Comparison of ENCODE assay signal across 8 cellular contexts in genomic region chr18:35949903-35950627, GRCh38.
DNase-seq lines count a peak whose midpoint lies in the region; ATAC-seq and TF ChIP-seq lines count a peak whose summit lies in the region.

No MANE protein-coding gene starts in this region.

- ATAC-seq in HG02759 (IDR thresholded peaks at IDR 0.05; ENCODE audit: unreplicated experiment) (peak; percentile 76), lower lobe of right lung (peak; percentile 82 to 89), HG02588 (IDR thresholded peaks at IDR 0.05; ENCODE audit: unreplicated experiment) (no peak)

- WGBS in ectodermal cell, 2 experiments, result 1% methylated on average over 54 of the region's 54 CpGs

- TF ChIP-seq CTCF in lower lobe of right lung (IDR thresholded peaks at IDR 0.05), result peak; percentile 97

- DNase-seq in ELR (ENCODE audit: low read depth) (peak; percentile 75), NCI-H460 (ENCODE audit: extremely low read depth, low read depth) (peak; percentile 32), lower lobe of right lung (peak; percentile 61)
- DNase-seq in activated CD4-positive, alpha-beta T cell treated with anti-CD3 and anti-CD28 coated beads, Interleukin-2, amount 50 U/mL, for 24 hours (ENCODE audit: low read depth in 1 of 2, low spot score in 1 of 2), result peak; percentile 26 to 53
- peak; percentile 19 to 26 for DNase-seq in stimulated activated CD4-positive, alpha-beta T cell treated with anti-CD3 and anti-CD28 coated beads, Interleukin-4, amount 100 ng/mL, for 48 hours (ENCODE audit: low read depth in 2 of 2)

- H3K4me3 ChIP-seq in ectodermal cell (ENCODE audit: insufficient read depth, low read depth, low read length) (peak overlapping the region; percentile 52), lower lobe of right lung (peak overlapping the region; percentile 54)

- no peak overlapping the region for H3K27ac ChIP-seq in ectodermal cell (ENCODE audit: insufficient read depth, low read depth, low read length, poor library complexity, severe bottlenecking)
- H3K27ac ChIP-seq in lower lobe of right lung, result no peak overlapping the region

- H3K4me1 ChIP-seq in ectodermal cell (ENCODE audit: control insufficient read depth, insufficient read depth, low read length), result no peaks in the 10 kb centered on the region
- H3K4me1 ChIP-seq in lower lobe of right lung, result peaks cover 8% of the 10 kb centered on the region

- intact Hi-C loops in lower lobe of right lung (cut with DNase I), result loop anchor here (10.0 kb wide), 1 partner anchor 195 kb away; no protein-coding TSS in a partner anchor

- peaks cover 13% of the 10 kb centered on the region for H3K27me3 ChIP-seq in ectodermal cell (ENCODE audit: control insufficient read depth, insufficient read depth, low read length, poor library complexity, severe bottlenecking)
- H3K27me3 ChIP-seq in lower lobe of right lung (ENCODE audit: low read depth), result peaks cover 4% of the 10 kb centered on the region

- no peaks in the 10 kb centered on the region for H3K36me3 ChIP-seq in ectodermal cell (ENCODE audit: control insufficient read depth, insufficient read depth, low read length)
- H3K36me3 ChIP-seq in lower lobe of right lung, result no peaks in the 10 kb centered on the region

- H3K9me3 ChIP-seq in ectodermal cell (ENCODE audit: control insufficient read depth, low read length), result no peaks in the 10 kb centered on the region
- no peaks in the 10 kb centered on the region for H3K9me3 ChIP-seq in lower lobe of right lung

Comparison
In these comparisons a context has a peak if more than half of its experiments do, and no peak if none do; other contexts are left out.
1. DNase-seq: peak in every context shown above with its lines; median percentile 75 in ELR; 61 in lower lobe of right lung; 40 in activated CD4-positive, alpha-beta T cell treated with anti-CD3 and anti-CD28 coated beads, Interleukin-2, amount 50 U/mL, for 24 hours; 32 in NCI-H460; 22 in stimulated activated CD4-positive, alpha-beta T cell treated with anti-CD3 and anti-CD28 coated beads, Interleukin-4, amount 100 ng/mL, for 48 hours.